In the genomic region with DNA sequence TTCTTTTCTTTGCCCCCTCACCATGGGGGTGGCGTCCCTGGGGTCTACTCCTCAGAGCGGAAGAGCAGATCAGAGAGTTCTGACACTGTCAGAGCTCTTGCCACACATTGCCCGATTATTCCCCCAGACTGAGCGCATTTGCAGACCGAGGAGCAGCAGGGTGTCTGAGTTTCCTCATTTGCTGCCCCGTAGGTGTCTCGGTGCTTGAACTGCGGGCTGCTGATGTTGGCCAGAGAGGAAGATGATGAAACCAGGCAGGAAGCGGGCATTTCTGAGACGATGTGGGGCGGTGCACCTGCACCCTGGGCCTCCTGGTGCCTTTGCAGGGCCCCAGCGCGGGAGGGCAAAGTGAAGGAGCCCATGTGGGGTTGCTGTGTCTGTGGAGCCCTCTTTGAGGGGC, we compare ENCODE assay signal across 8 cellular contexts. TPM values are rescaled to one million over a fixed set of nuclear protein-coding genes. Genes with fewer than 3 reads are reported as not detected.
DNase-seq lines count a peak whose midpoint lies in the region; ATAC-seq, FAIRE-seq and TF ChIP-seq lines count a peak whose summit lies in the region.

No MANE protein-coding gene starts in this region.

- no peak overlapping the region for H3K4me3 ChIP-seq in HL-60 (replicated peaks; ENCODE audit: insufficient read depth, low read length)

- peak overlapping the region; percentile 99 for H3K27ac Mint-ChIP-seq in activated CD8-positive, alpha-beta memory T cell treated with anti-CD3 and anti-CD28 coated beads, Interleukin-2, amount 10 ng/mL, durations not matched to agents 7 days and 5 days
- H3K27ac Mint-ChIP-seq in stimulated activated effector memory CD8-positive, alpha-beta T cell treated with anti-CD3 and anti-CD28 coated beads, Interleukin-12 subunit alpha, Interleukin-12 subunit beta, amount 100 ng/mL, for 72 hours, result peak overlapping the region; percentile 99

- H3K27me3 Mint-ChIP-seq in activated CD8-positive, alpha-beta memory T cell treated with anti-CD3 and anti-CD28 coated beads, Interleukin-2, amount 10 ng/mL, durations not matched to agents 7 days and 5 days, result no peaks in the 10 kb centered on the region

- peak overlapping the region; percentile 94 for H3K27ac ChIP-seq in HL-60 (replicated peaks)

- intact Hi-C loops in left colon (cut with DNase I, micrococcal nuclease), result no loop called here

- peak overlapping the region; percentile 61 for H3K4me3 Mint-ChIP-seq in activated CD8-positive, alpha-beta memory T cell treated with anti-CD3 and anti-CD28 coated beads, Interleukin-2, amount 10 ng/mL, durations not matched to agents 7 days and 5 days
- peak overlapping the region; percentile 73 for H3K4me3 Mint-ChIP-seq in stimulated activated effector memory CD8-positive, alpha-beta T cell treated with anti-CD3 and anti-CD28 coated beads, Interleukin-12 subunit alpha, Interleukin-12 subunit beta, amount 100 ng/mL, for 72 hours

- no peaks in the 10 kb centered on the region for H3K27me3 ChIP-seq in HL-60 (ENCODE audit: insufficient read depth, poor library complexity, severe bottlenecking)

- CTCF ChIA-PET in activated CD8-positive, alpha-beta memory T cell treated with anti-CD3 and anti-CD28 coated beads, Interleukin-2, amount 10 ng/mL, durations not matched to agents 7 days and 5 days (lab: Charles Lee), result interaction anchor here (0.6 to 3.8 kb wide), 8 partner anchors 10 to 91 kb away, joined by 3 to 25 read pairs (median 8); a partner anchor contains a TSS

- peak; percentile 95 to 99 for DNase-seq in HL-60 (ENCODE audit: low read depth in 1 of 2, low spot score in 1 of 2)
- peak; percentile 93 for DNase-seq in activated CD8-positive, alpha-beta memory T cell treated with anti-CD3 and anti-CD28 coated beads, Interleukin-2, amount 10 ng/mL, durations not matched to agents 7 days and 5 days
- peak; percentile 52 to 54 for DNase-seq in left colon
- peak; percentile 52 to 88 for DNase-seq in stimulated activated effector memory CD8-positive, alpha-beta T cell treated with anti-CD3 and anti-CD28 coated beads, Interleukin-12 subunit alpha, Interleukin-12 subunit beta, amount 100 ng/mL, for 72 hours (ENCODE audit: low spot score in 2 of 2)
- no peak for DNase-seq in NCI-H1105 (lab: John Stamatoyannopoulos, UW)
- DNase-seq in frontal cortex (ENCODE audit: low spot score in 2 of 2), result no peak
- no peak for DNase-seq in RPMI8226

- no peak for FAIRE-seq in frontal cortex (lab: Jason Lieb, UNC)

- H3K4me1 Mint-ChIP-seq in activated CD8-positive, alpha-beta memory T cell treated with anti-CD3 and anti-CD28 coated beads, Interleukin-2, amount 10 ng/mL, durations not matched to agents 7 days and 5 days, result peaks cover 80% of the 10 kb centered on the region
- H3K4me1 Mint-ChIP-seq in stimulated activated effector memory CD8-positive, alpha-beta T cell treated with anti-CD3 and anti-CD28 coated beads, Interleukin-12 subunit alpha, Interleukin-12 subunit beta, amount 100 ng/mL, for 72 hours, result peaks cover 77% of the 10 kb centered on the region

- no peaks in the 10 kb centered on the region for H3K9me3 Mint-ChIP-seq in activated CD8-positive, alpha-beta memory T cell treated with anti-CD3 and anti-CD28 coated beads, Interleukin-2, amount 10 ng/mL, durations not matched to agents 7 days and 5 days (ENCODE audit: low read depth)
- H3K9me3 Mint-ChIP-seq in stimulated activated effector memory CD8-positive, alpha-beta T cell treated with anti-CD3 and anti-CD28 coated beads, Interleukin-12 subunit alpha, Interleukin-12 subunit beta, amount 100 ng/mL, for 72 hours, result no peaks in the 10 kb centered on the region

- TF ChIP-seq CTCF in HL-60 (IDR thresholded peaks at IDR 0.05; ENCODE audit: insufficient read depth, low read length), result no peak

- H3K36me3 Mint-ChIP-seq in activated CD8-positive, alpha-beta memory T cell treated with anti-CD3 and anti-CD28 coated beads, Interleukin-2, amount 10 ng/mL, durations not matched to agents 7 days and 5 days, result peaks cover 21% of the 10 kb centered on the region
- peaks cover 21% of the 10 kb centered on the region for H3K36me3 Mint-ChIP-seq in stimulated activated effector memory CD8-positive, alpha-beta T cell treated with anti-CD3 and anti-CD28 coated beads, Interleukin-12 subunit alpha, Interleukin-12 subunit beta, amount 100 ng/mL, for 72 hours

- ATAC-seq in GM19452 (IDR thresholded peaks at IDR 0.05; ENCODE audit: unreplicated experiment) (peak; percentile 71), left colon (peak; percentile 30)
- peak; percentile 69 for ATAC-seq in activated CD8-positive, alpha-beta memory T cell treated with anti-CD3 and anti-CD28 coated beads, Interleukin-2, amount 10 ng/mL, durations not matched to agents 7 days and 5 days
- ATAC-seq in stimulated activated effector memory CD8-positive, alpha-beta T cell treated with anti-CD3 and anti-CD28 coated beads, Interleukin-12 subunit alpha, Interleukin-12 subunit beta, amount 100 ng/mL, for 72 hours, result peak; percentile 83

RNA-seq across cellular contexts. Expression of a gene that starts 55.2 kb away (rescaled TPM):
- 10 to 100 TPM; 12.5 to 24.6 TPM for total RNA-seq in activated CD8-positive, alpha-beta memory T cell treated with anti-CD3 and anti-CD28 coated beads, Interleukin-2, amount 10 ng/mL, durations not matched to agents 7 days and 5 days
- total RNA-seq in left colon (1 to 10 TPM in 1 of 2 donors, under 1 TPM in 1; 0.70 to 2.3 TPM), frontal cortex (5.7 TPM)

RNA-seq across cellular contexts. Expression of a gene that starts 55.5 kb away (rescaled TPM):
- 10 to 100 TPM in 1 of 2 experiments, 1 to 10 TPM in 1; 6.0 to 10.7 TPM for total RNA-seq in activated CD8-positive, alpha-beta memory T cell treated with anti-CD3 and anti-CD28 coated beads, Interleukin-2, amount 10 ng/mL, durations not matched to agents 7 days and 5 days
- total RNA-seq in left colon (under 1 TPM; 0.20 to 0.49 TPM), frontal cortex (1.2 TPM)

Comparison
In these comparisons a context has a peak if more than half of its experiments do, and no peak if none do; other contexts are left out.
1. ATAC-seq: peak in every context shown above with its lines; median percentile 83 in stimulated activated effector memory CD8-positive, alpha-beta T cell treated with anti-CD3 and anti-CD28 coated beads, Interleukin-12 subunit alpha, Interleukin-12 subunit beta, amount 100 ng/mL, for 72 hours; 71 in GM19452; 69 in activated CD8-positive, alpha-beta memory T cell treated with anti-CD3 and anti-CD28 coated beads, Interleukin-2, amount 10 ng/mL, durations not matched to agents 7 days and 5 days; 30 in left colon.
2. DNase-seq: peak in HL-60 (2 of 2), activated CD8-positive, alpha-beta memory T cell treated with anti-CD3 and anti-CD28 coated beads, Interleukin-2, amount 10 ng/mL, durations not matched to agents 7 days and 5 days (single experiment), left colon (2 of 2) and stimulated activated effector memory CD8-positive, alpha-beta T cell treated with anti-CD3 and anti-CD28 coated beads, Interleukin-12 subunit alpha, Interleukin-12 subunit beta, amount 100 ng/mL, for 72 hours (2 of 2); none in NCI-H1105 (single experiment), frontal cortex (0 of 2) and RPMI8226 (single experiment).